In the genomic region with DNA sequence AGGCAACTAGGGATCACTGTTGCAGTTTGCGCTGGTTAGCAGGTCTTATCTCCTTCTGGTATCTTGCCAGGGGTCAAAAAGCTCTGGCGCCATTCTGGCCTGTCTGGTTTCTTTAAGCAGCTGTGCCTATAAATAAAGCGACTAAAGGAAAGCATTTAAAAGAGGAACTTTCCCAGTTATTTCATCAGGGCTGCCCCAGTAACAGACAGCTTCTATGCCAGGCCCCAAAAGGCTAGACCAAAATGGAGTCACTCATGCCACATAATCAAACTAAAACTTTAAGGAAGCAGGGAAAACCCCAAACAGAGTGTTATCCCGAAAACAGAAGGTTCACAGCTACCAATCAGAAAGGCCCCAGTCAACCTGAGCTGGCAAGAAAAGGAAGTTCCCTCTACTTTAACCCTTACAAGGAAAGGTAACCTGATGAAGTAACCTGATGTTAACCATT, we compare ENCODE assay signal across 10 cellular contexts. TPM values are rescaled to one million over a fixed set of nuclear protein-coding genes. Genes with fewer than 3 reads are reported as not detected.
DNase-seq lines count a peak whose midpoint lies in the region; ATAC-seq, FAIRE-seq and TF ChIP-seq lines count a peak whose summit lies in the region.
"Had no signal": no experiment of that assay in that cellular context is flagged by ENCODE, and none has a peak within 500 bp of the region (broad histone marks: within the 10 kb centered on the region; RNA-seq: fewer than 3 reads in every experiment).

No MANE protein-coding gene starts in this region.

- ATAC-seq in K562 (no peak), HG03159 (IDR thresholded peaks at IDR 0.05; ENCODE audit: unreplicated experiment) (no peak), HG03135 (IDR thresholded peaks at IDR 0.05; ENCODE audit: unreplicated experiment) (no peak)

- no peak for TF ChIP-seq EP300 in K562 (IDR thresholded peaks at IDR 0.05; ENCODE audit: low read length)

- H3K9ac ChIP-seq in K562 (ENCODE audit: insufficient read depth in 1 of 2, low read depth in 2 of 2, low read length in 2 of 2), result no peak overlapping the region
- H3K9ac ChIP-seq in mesendoderm (ENCODE audit: low read length), result no peak overlapping the region

- H3K36me3 ChIP-seq in BE2C (no peaks in the 10 kb centered on the region), K562 (ENCODE audit: control insufficient read depth, insufficient read depth, low read length) (no peaks in the 10 kb centered on the region), mesendoderm (ENCODE audit: control insufficient read depth, insufficient read depth, low read length) (no peaks in the 10 kb centered on the region)
- H3K36me3 ChIP-seq: heart right ventricle had no signal

- H3K27ac ChIP-seq in K562 (ENCODE audit: extremely low read depth, low read depth, low read length) (no peak overlapping the region), mesendoderm (ENCODE audit: low read depth, low read length) (no peak overlapping the region)

- TF ChIP-seq POLR2A in K562 (conservative IDR thresholded peaks at IDR 0.05), result no peak

- no peak overlapping the region for H4K5ac ChIP-seq in mesendoderm (ENCODE audit: low read length)

- in situ Hi-C loops in K562 (cut with MboI), result no loop called here

- H2AK5ac ChIP-seq in mesendoderm (ENCODE audit: low read length), result no peak overlapping the region

- CTCF ChIA-PET in K562 (lab: Yijun Ruan, JAX; ENCODE audit: low intra/inter-chr PET ratio), result no interaction called here

- WGBS in K562 (ENCODE audit: insufficient coverage, low coverage, missing lambda C conversion rate), result 22% methylated on average over 4 of the region's 4 CpGs
- no CpG with 5 or more reads among the region's 4 CpGs for WGBS in mesendoderm (ENCODE audit: extremely low coverage, insufficient coverage, low lambda C conversion rate)

- H3K79me2 ChIP-seq in K562 (ENCODE audit: control insufficient read depth, insufficient read depth, low read length), result no peaks in the 10 kb centered on the region
- no peaks in the 10 kb centered on the region for H3K79me2 ChIP-seq in mesendoderm (ENCODE audit: control insufficient read depth, insufficient read depth, low read length)

- intact Hi-C loops in K562 (cut with micrococcal nuclease), result no loop called here

- no peak overlapping the region for H3K23ac ChIP-seq in mesendoderm (ENCODE audit: low read length)

- H2AFZ ChIP-seq in K562 (ENCODE audit: low read depth, low read length), result peak overlapping the region; percentile 25; the same call in 1 of the 2 replicates

- H3K9me1 ChIP-seq in K562 (ENCODE audit: control insufficient read depth, insufficient read depth, low read length), result no peaks in the 10 kb centered on the region

- no peak for TF ChIP-seq RAD21 in K562 (CRISPR knock-in tag; conservative IDR thresholded peaks at IDR 0.05 in 1 of 2, IDR thresholded peaks at IDR 0.05 in 1 of 2)

- H3K79me1 ChIP-seq in mesendoderm (ENCODE audit: low read length), result no peaks in the 10 kb centered on the region

- peak overlapping the region; percentile 90 for H2BK120ac ChIP-seq in mesendoderm (ENCODE audit: low read depth, low read length)

- BruUV-seq in K562 (replicated peaks; lab: Mats Ljungman, UMichigan), result no TSS peak

- H3K4me3 ChIP-seq in BE2C (ENCODE audit: low read depth, low read length), result no peak overlapping the region
- H3K4me3 ChIP-seq in K562, result no peak overlapping the region
- no peak overlapping the region for H3K4me3 ChIP-seq in mesendoderm (ENCODE audit: low read length)
- H3K4me3 ChIP-seq: heart right ventricle had no signal

- DNase-seq in BE2C (peak; percentile 15), NCI-H226 (peak; percentile 26), K562 (ENCODE audit: extremely low read depth in 1 of 4, low spot score in 3 of 4) (no peak), mesendoderm (peak; percentile 33), amniotic stem cell (lab: John Stamatoyannopoulos, UW) (no peak), NCI-H1417 (lab: John Stamatoyannopoulos, UW) (no peak)
- DNase-seq: heart right ventricle, NCI-H146 had no signal

- H4K8ac ChIP-seq in mesendoderm (ENCODE audit: low read depth, low read length), result no peak overlapping the region

- H3K4me1 ChIP-seq in BE2C, result peaks cover 9% of the 10 kb centered on the region
- peaks cover 15 to 31% of the 10 kb centered on the region in 2 experiments for H3K4me1 ChIP-seq in K562 (replicated peaks in 1 of 2; ENCODE audit: control insufficient read depth in 2 of 2, insufficient read depth in 2 of 2, low read length in 2 of 2)
- peaks cover under 1% of the 10 kb centered on the region for H3K4me1 ChIP-seq in mesendoderm (ENCODE audit: control insufficient read depth, low read depth, low read length)

- POLR2A ChIA-PET in K562 (lab: Yijun Ruan, JAX), result no interaction called here

- H3K4me2 ChIP-seq in K562 (ENCODE audit: insufficient read depth, low read length) (no peak overlapping the region), mesendoderm (ENCODE audit: low read length) (no peak overlapping the region)

- no peak overlapping the region for H2BK15ac ChIP-seq in mesendoderm (replicated peaks; ENCODE audit: low read depth)

- H4K20me1 ChIP-seq in K562 (replicated peaks; ENCODE audit: control insufficient read depth, insufficient read depth, low read length), result no peaks in the 10 kb centered on the region

- H3K27me3 ChIP-seq in BE2C, result no peaks in the 10 kb centered on the region
- no peaks in the 10 kb centered on the region for H3K27me3 ChIP-seq in K562 (ENCODE audit: control insufficient read depth in 2 of 2, insufficient read depth in 2 of 2, low read length in 2 of 2)
- no peaks in the 10 kb centered on the region for H3K27me3 ChIP-seq in mesendoderm (ENCODE audit: insufficient read depth, low read length, poor library complexity)
- H3K27me3 ChIP-seq: heart right ventricle had no signal

- H3K4ac ChIP-seq in mesendoderm (ENCODE audit: low read depth, low read length), result peak overlapping the region; percentile 65

- H3K9me3 ChIP-seq in BE2C (no peaks in the 10 kb centered on the region), K562 (replicated peaks; ENCODE audit: control insufficient read depth, insufficient read depth, low read depth, low read length) (no peaks in the 10 kb centered on the region)
- H3K9me3 ChIP-seq: heart right ventricle had no signal

- peak overlapping the region; percentile 40 for H3K56ac ChIP-seq in mesendoderm (ENCODE audit: low read length)

- no peak for FAIRE-seq in K562 (lab: Jason Lieb, UNC)

- TF ChIP-seq CTCF in BE2C (IDR thresholded peaks at IDR 0.05; ENCODE audit: low read depth, low read length), result no peak
- no peak for TF ChIP-seq CTCF in K562 (IDR thresholded peaks at IDR 0.05 in 2 of 3, conservative IDR thresholded peaks at IDR 0.05 in 1 of 3; ENCODE audit: insufficient read depth in 2 of 3, low read depth in 1 of 3, low read length in 3 of 3)

- H2BK5ac ChIP-seq in mesendoderm (ENCODE audit: low read length), result no peak overlapping the region

- no peak overlapping the region for H3K18ac ChIP-seq in mesendoderm (ENCODE audit: low read length)

TF ChIP-seq in K562, 482 proteins besides CTCF, POLR2A, EP300 and RAD21 (continues in another document):
- TF ChIP-seq, protein P1, sequence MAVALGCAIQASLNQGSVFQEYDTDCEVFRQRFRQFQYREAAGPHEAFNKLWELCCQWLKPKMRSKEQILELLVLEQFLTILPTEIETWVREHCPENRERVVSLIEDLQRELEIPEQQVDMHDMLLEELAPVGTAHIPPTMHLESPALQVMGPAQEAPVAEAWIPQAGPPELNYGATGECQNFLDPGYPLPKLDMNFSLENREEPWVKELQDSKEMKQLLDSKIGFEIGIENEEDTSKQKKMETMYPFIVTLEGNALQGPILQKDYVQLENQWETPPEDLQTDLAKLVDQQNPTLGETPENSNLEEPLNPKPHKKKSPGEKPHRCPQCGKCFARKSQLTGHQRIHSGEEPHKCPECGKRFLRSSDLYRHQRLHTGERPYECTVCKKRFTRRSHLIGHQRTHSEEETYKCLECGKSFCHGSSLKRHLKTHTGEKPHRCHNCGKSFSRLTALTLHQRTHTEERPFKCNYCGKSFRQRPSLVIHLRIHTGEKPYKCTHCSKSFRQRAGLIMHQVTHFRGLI (CRISPR knock-in tag; IDR thresholded peaks at IDR 0.05), result peak; percentile 94
- no peak for TF ChIP-seq PML (IDR thresholded peaks at IDR 0.05; ENCODE audit: low read length)
- no peak for TF ChIP-seq SREBF2 (CRISPR knock-in tag; IDR thresholded peaks at IDR 0.05)
- no peak for TF ChIP-seq ZBTB34 (CRISPR knock-in tag; IDR thresholded peaks at IDR 0.05)
- no peak for TF ChIP-seq CREM (IDR thresholded peaks at IDR 0.05; ENCODE audit: low read depth)
- no peak for TF ChIP-seq ZNF12 (CRISPR knock-in tag; IDR thresholded peaks at IDR 0.05)
- no peak for TF ChIP-seq DIDO1 (tag; IDR thresholded peaks at IDR 0.05; ENCODE audit: low read depth)

RNA-seq across cellular contexts. Expression of gene HNRNPA3, which starts 41.2 kb away (rescaled TPM):
- polyA plus RNA-seq in BE2C (2012; ENCODE audit: insufficient read depth, insufficient read length, low read depth), result 79.6 TPM
- 113 and 428 TPM in 2 replicates for total RNA-seq in K562 (2011; cell fraction: chromatin; rRNA removed; ENCODE audit: low replicate concordance)
- total RNA-seq in K562 (2011; cell fraction: nucleolus; rRNA removed), result 48.9 and 75.0 TPM in 2 replicates
- total RNA-seq in K562 (2011; cell fraction: nucleoplasm; rRNA removed), result 198 and 354 TPM in 2 replicates
- total RNA-seq in K562 (2014; rRNA removed), result 72.8 and 79.5 TPM in 2 replicates
- 130 and 151 TPM in 2 replicates for total RNA-seq in K562 (2014; rRNA removed; fragmentation: Illumina TruSeq; extraction: Trizol)
- total RNA-seq in K562 (2015; rRNA removed; fragmentation: Illumina TruSeq; extraction: Trizol), result 112 and 114 TPM in 2 replicates
- 249 and 272 TPM in 2 replicates for total RNA-seq in K562 (2021)
- 150 and 215 TPM in 2 replicates for polyA plus RNA-seq in K562 (2011; rRNA removed)
- polyA plus RNA-seq in K562 (2011; cell fraction: cytosol; rRNA removed), result 28.0 and 59.6 TPM in 2 replicates
- 96.2 and 150 TPM in 2 replicates for polyA plus RNA-seq in K562 (2011; cell fraction: nucleus; rRNA removed)
- 364 and 720 TPM in 2 replicates for polyA plus RNA-seq in K562 (2012)
- 356 and 381 TPM in 2 replicates for polyA plus RNA-seq in K562 (2014; fragmentation: Illumina TruSeq; extraction: Trizol)
- 100 to 1,000 TPM; 108 to 192 TPM for polyA plus RNA-seq in K562 (2014; fragmentation: Nextera tagmentation; extraction: Ambion mirVana)
- polyA plus RNA-seq in K562 (2014; rRNA removed), result 381 and 428 TPM in 2 replicates
- polyA minus RNA-seq in K562 (2011; rRNA and poly(A)+ RNA removed), result 97.6 and 107 TPM in 2 replicates
- 69.7 and 76.8 TPM in 2 replicates for polyA minus RNA-seq in K562 (2011; cell fraction: cytosol; rRNA and poly(A)+ RNA removed)
- 57.9 and 104 TPM in 2 replicates for polyA minus RNA-seq in K562 (2011; cell fraction: nucleus; rRNA and poly(A)+ RNA removed)
- 641 TPM for polyA plus RNA-seq in mesendoderm (2013, experiment 1 of 2)
- 604 TPM for polyA plus RNA-seq in mesendoderm (2013, experiment 2 of 2)

Comparison
In these comparisons a context has a peak if more than half of its experiments do, and no peak if none do; other contexts are left out.
1. DNase-seq: peak in BE2C (single experiment), NCI-H226 (single experiment) and mesendoderm (single experiment); none in K562 (0 of 4), amniotic stem cell (single experiment) and NCI-H1417 (0 of 3).